In genomic region chr5:6703791-6704190, GRCh38 we compare ENCODE assay signal across 11 cellular contexts. TPM values are rescaled to one million over a fixed set of nuclear protein-coding genes. Genes with fewer than 3 reads are reported as not detected.
DNase-seq lines count a peak whose midpoint lies in the region; ATAC-seq and TF ChIP-seq lines count a peak whose summit lies in the region.
"Had no signal": no experiment of that assay in that cellular context is flagged by ENCODE, and none has a peak within 500 bp of the region (broad histone marks: within the 10 kb centered on the region; RNA-seq: fewer than 3 reads in every experiment).

No MANE protein-coding gene starts in this region.

- H3K4me3 ChIP-seq in heart right ventricle (no peak overlapping the region), neutrophil (ENCODE audit: low read depth in 1 of 2, low read length in 1 of 2) (no peak overlapping the region), vagina (no peak overlapping the region)

- H3K27ac ChIP-seq in heart right ventricle, result peak overlapping the region; percentile 55 to 91 (median 88)
- H3K27ac ChIP-seq in caudate nucleus (ENCODE audit: low read depth, low read length), result peak overlapping the region; percentile 55
- H3K27ac ChIP-seq in neutrophil, result peak overlapping the region; percentile 32
- peak overlapping the region; percentile 78 for H3K27ac ChIP-seq in vagina

- WGBS in heart right ventricle, 2 donors, result 68% methylated on average over 6 of the region's 6 CpGs

- no peak overlapping the region for H3K27ac Mint-ChIP-seq in T-cell

- H3K4me1 Mint-ChIP-seq in T-cell, result peaks cover 0 to 1% (median 0%) of the 10 kb centered on the region in 3 donors

- no peaks in the 10 kb centered on the region for H3K36me3 Mint-ChIP-seq in T-cell

- intact Hi-C loops in heart right ventricle (cut with DNase I) (loop anchor here in 2 of 10 donors (5.0 kb wide), 1 partner anchor 66 kb away; no protein-coding TSS in a partner anchor), left ventricle myocardium superior (cut with micrococcal nuclease) (loop anchor here (10.0 kb wide), 1 partner anchor 69 kb away; the partner anchor contains the start of genes NSUN2 and SRD5A1), vagina (cut with DNase I) (no loop called here)

- TF ChIP-seq CTCF in heart right ventricle (IDR thresholded peaks at IDR 0.05) (no peak), neutrophil (IDR thresholded peaks at IDR 0.05) (no peak), vagina (IDR thresholded peaks at IDR 0.05) (no peak)

- POLR2A ChIA-PET in T-cell (lab: Charles Lee), result no interaction called here

- H3K9me3 Mint-ChIP-seq in T-cell, result no peaks in the 10 kb centered on the region

- DNase-seq in heart right ventricle (no peak), left ventricle myocardium superior (no peak), caudate nucleus (lab: John Stamatoyannopoulos, UW) (no peak), vagina (ENCODE audit: extremely low spot score in 2 of 2) (no peak), NCI-H1694 (lab: John Stamatoyannopoulos, UW) (no peak), T-cell (no peak)
- DNase-seq: NCI-H1930; small intestine; stimulated activated CD8-positive, alpha-beta memory T cell treated with anti-CD3 and anti-CD28 coated beads, Interleukin-4, amount 100 ng/mL, for 48 hours had no signal

- H3K27me3 Mint-ChIP-seq in T-cell, result peaks cover 16 to 23% of the 10 kb centered on the region in 2 donors

- H3K4me3 Mint-ChIP-seq in T-cell, result no peak overlapping the region

- H3K9me3 ChIP-seq in heart right ventricle (no peaks in the 10 kb centered on the region), neutrophil (no peaks in the 10 kb centered on the region), vagina (no peaks in the 10 kb centered on the region)

- ATAC-seq in heart right ventricle (no peak), left ventricle myocardium superior (no peak), GM18868 (IDR thresholded peaks at IDR 0.05; ENCODE audit: unreplicated experiment) (no peak), T-cell (replicated peaks in 1 of 4) (no peak)

- CTCF ChIA-PET in T-cell (lab: Charles Lee), result no interaction called here

- H3K4me1 ChIP-seq in heart right ventricle (peaks cover 12 to 31% (median 22%) of the 10 kb centered on the region in 9 donors), neutrophil (ENCODE audit: control insufficient read depth in 1 of 2, insufficient read depth in 1 of 2, low read depth in 1 of 2, low read length in 1 of 2) (peaks cover 20 to 23% of the 10 kb centered on the region in 2 experiments), vagina (peaks cover 19% of the 10 kb centered on the region)

- TF ChIP-seq POLR2A in vagina (IDR thresholded peaks at IDR 0.05), result no peak

- H3K27me3 ChIP-seq in heart right ventricle (no peaks in the 10 kb centered on the region), neutrophil (peaks cover 50% of the 10 kb centered on the region), vagina (no peaks in the 10 kb centered on the region)

- no peaks in the 10 kb centered on the region for H3K36me3 ChIP-seq in heart right ventricle
- H3K36me3 ChIP-seq in neutrophil, result no peaks in the 10 kb centered on the region
- no peaks in the 10 kb centered on the region for H3K36me3 ChIP-seq in vagina

RNA-seq across cellular contexts. Expression of gene TENT4A, which starts 9.4 kb away (rescaled TPM):
- 10 to 100 TPM in 8 of 10 donors, 1 to 10 TPM in 2; 8.8 to 13.7 (median 11.7) TPM for total RNA-seq in heart right ventricle
- 1 to 10 TPM; 4.2 to 8.9 TPM for polyA plus RNA-seq in heart right ventricle
- total RNA-seq in left ventricle myocardium superior, result 10.7 TPM
- total RNA-seq in vagina, result 38.1 TPM
- total RNA-seq in T-cell, result 10 to 100 TPM; 42.7 to 62.9 (median 45.6) TPM

Comparison
In these comparisons a context has a peak if more than half of its experiments do, and no peak if none do; other contexts are left out.
1. H3K27ac ChIP-seq: peak in every context shown above with its lines; median percentile 88 in heart right ventricle; 78 in vagina; 55 in caudate nucleus; 32 in neutrophil.